Comparison of ENCODE assay signal across 13 cellular contexts in genomic region chr1:91821126-91821868, GRCh38.
"Had no signal": no experiment of that assay in that cellular context is flagged by ENCODE, and none has a peak within 500 bp of the region (broad histone marks: within the 10 kb centered on the region; RNA-seq: fewer than 3 reads in every experiment).

No MANE protein-coding gene starts in this region.

- H3K4me1 Mint-ChIP-seq: naive B cell; stimulated activated memory B cell treated with anti-CD40 and anti-IgM and Interleukin-4, amounts not matched to agents 10 μg/mL and 1 μg/mL and 100 μg/mL, for 72 hours had no signal

- H3K27me3 Mint-ChIP-seq: naive B cell; progenitor cell of endocrine pancreas; stimulated activated memory B cell treated with anti-CD40 and anti-IgM and Interleukin-4, amounts not matched to agents 10 μg/mL and 1 μg/mL and 100 μg/mL, for 72 hours had no signal

- H3K9me3 Mint-ChIP-seq: naive B cell; stimulated activated memory B cell treated with anti-CD40 and anti-IgM and Interleukin-4, amounts not matched to agents 10 μg/mL and 1 μg/mL and 100 μg/mL, for 72 hours had no signal

- H3K4me3 ChIP-seq: lower lobe of right lung, smooth muscle cell, tibial nerve had no signal

- ATAC-seq: activated CD4-positive, CD25-positive, alpha-beta regulatory T cell treated with anti-CD3 and anti-CD28 coated beads, Interleukin-2, amount 50 U/mL, for 24 hours; esophagus mucosa; right cardiac atrium; stimulated activated memory B cell treated with anti-CD40 and anti-IgM and Interleukin-4, amounts not matched to agents 10 μg/mL and 1 μg/mL and 100 μg/mL, for 72 hours had no signal

- H3K9me3 ChIP-seq: lower lobe of right lung, tibial nerve had no signal

- H3K36me3 ChIP-seq: lower lobe of right lung, tibial nerve had no signal

- DNase-seq: activated naive CD4-positive, alpha-beta T cell treated with anti-CD3 and anti-CD28 coated beads, Interleukin-2, amount 50 U/mL, for 16 hours; glutamatergic neuron; lower lobe of right lung; midbrain; naive B cell; nucleus accumbens; right cardiac atrium had no signal

- H3K27ac ChIP-seq: lower lobe of right lung, tibial nerve had no signal

- H3K4me3 Mint-ChIP-seq: naive B cell; stimulated activated memory B cell treated with anti-CD40 and anti-IgM and Interleukin-4, amounts not matched to agents 10 μg/mL and 1 μg/mL and 100 μg/mL, for 72 hours had no signal

- H3K27ac Mint-ChIP-seq: naive B cell; progenitor cell of endocrine pancreas; stimulated activated memory B cell treated with anti-CD40 and anti-IgM and Interleukin-4, amounts not matched to agents 10 μg/mL and 1 μg/mL and 100 μg/mL, for 72 hours had no signal

- H3K27me3 ChIP-seq: tibial nerve had no signal

- H3K36me3 Mint-ChIP-seq: naive B cell; stimulated activated memory B cell treated with anti-CD40 and anti-IgM and Interleukin-4, amounts not matched to agents 10 μg/mL and 1 μg/mL and 100 μg/mL, for 72 hours had no signal
